Comparison of ENCODE assay signal across 8 cellular contexts in genomic region chr7:90629306-90629918, GRCh38. TPM values are rescaled to one million over a fixed set of nuclear protein-coding genes. Genes with fewer than 3 reads are reported as not detected.
A peak's percentile ranks its signal among the peaks of the same experiment; 100 is the strongest.
DNase-seq lines count a peak whose midpoint lies in the region; ATAC-seq and TF ChIP-seq lines count a peak whose summit lies in the region.

No MANE protein-coding gene starts in this region.

- DNase-seq in AG08396 (ENCODE audit: low spot score) (peak; percentile 50), GM13976 (ENCODE audit: low spot score) (peak; percentile 47), NCI-H2029 (lab: John Stamatoyannopoulos, UW) (peak; percentile 61), hepatic stellate cell (ENCODE audit: low spot score) (peak; percentile 49), thoracic aorta (ENCODE audit: low spot score) (no peak)
- DNase-seq in activated naive CD8-positive, alpha-beta T cell treated with anti-CD3 and anti-CD28 coated beads, Interleukin-2, amount 50 U/mL, for 24 hours, result no peak

- ATAC-seq in HG02642 (IDR thresholded peaks at IDR 0.05; ENCODE audit: poor library complexity, unreplicated experiment), result peak; percentile 84
- ATAC-seq in activated naive CD8-positive, alpha-beta T cell treated with anti-CD3 and anti-CD28 coated beads, Interleukin-2, amount 50 U/mL, for 24 hours, result peak; percentile 84
- peak; percentile 71 for ATAC-seq in thoracic aorta (ENCODE audit: insufficient number of reproducible peaks, low FRiP score, low read depth)
- ATAC-seq in HG03457 (IDR thresholded peaks at IDR 0.05; ENCODE audit: unreplicated experiment), result no peak

- no peaks in the 10 kb centered on the region for H3K9me3 ChIP-seq in thoracic aorta

- H3K27me3 ChIP-seq in thoracic aorta (replicated peaks; ENCODE audit: insufficient read depth), result no peaks in the 10 kb centered on the region

- in situ Hi-C loops in GM13976 (cut with MboI; ENCODE audit: low sequenced_read_pairs, unreplicated experiment), result loop anchor here (25.0 kb wide), 1 partner anchor 167 kb away; the partner anchor contains the start of gene PTTG1IP2

- H3K27ac ChIP-seq in thoracic aorta, result no peak overlapping the region

- no peaks in the 10 kb centered on the region for H3K36me3 Mint-ChIP-seq in activated naive CD8-positive, alpha-beta T cell treated with anti-CD3 and anti-CD28 coated beads, Interleukin-2, amount 50 U/mL, for 24 hours (ENCODE audit: low read depth)

- H3K4me3 ChIP-seq in thoracic aorta, result no peak overlapping the region

- H3K4me1 ChIP-seq in thoracic aorta (ENCODE audit: control insufficient read depth in 1 of 2, low read depth in 2 of 2), result peaks cover 0 to 3% of the 10 kb centered on the region in 2 donors

- no peak overlapping the region for H3K4me3 Mint-ChIP-seq in activated naive CD8-positive, alpha-beta T cell treated with anti-CD3 and anti-CD28 coated beads, Interleukin-2, amount 50 U/mL, for 24 hours

- H3K36me3 ChIP-seq in thoracic aorta, result no peaks in the 10 kb centered on the region

- H3K27ac Mint-ChIP-seq in activated naive CD8-positive, alpha-beta T cell treated with anti-CD3 and anti-CD28 coated beads, Interleukin-2, amount 50 U/mL, for 24 hours, result no peak overlapping the region

- TF ChIP-seq CTCF in GM13976 (IDR thresholded peaks at IDR 0.05; ENCODE audit: borderline replicate concordance, control extremely low read depth, extremely low read depth, insufficient read depth, missing control alignments) (peak; percentile 52), thoracic aorta (IDR thresholded peaks at IDR 0.05) (peak; percentile 48)

- H3K4me1 Mint-ChIP-seq in activated naive CD8-positive, alpha-beta T cell treated with anti-CD3 and anti-CD28 coated beads, Interleukin-2, amount 50 U/mL, for 24 hours, result no peaks in the 10 kb centered on the region

- peaks cover 3% of the 10 kb centered on the region for H3K9me3 Mint-ChIP-seq in activated naive CD8-positive, alpha-beta T cell treated with anti-CD3 and anti-CD28 coated beads, Interleukin-2, amount 50 U/mL, for 24 hours

- no peaks in the 10 kb centered on the region for H3K27me3 Mint-ChIP-seq in activated naive CD8-positive, alpha-beta T cell treated with anti-CD3 and anti-CD28 coated beads, Interleukin-2, amount 50 U/mL, for 24 hours

RNA-seq across cellular contexts. Expression of gene CDK14, which starts 33.3 kb away (rescaled TPM):
- total RNA-seq in thoracic aorta, result 10 to 100 TPM; 10.8 to 14.6 TPM

Comparison
In these comparisons a context has a peak if more than half of its experiments do, and no peak if none do; other contexts are left out.
1. DNase-seq: peak in AG08396 (single experiment), GM13976 (single experiment), NCI-H2029 (single experiment) and hepatic stellate cell (single experiment); none in activated naive CD8-positive, alpha-beta T cell treated with anti-CD3 and anti-CD28 coated beads, Interleukin-2, amount 50 U/mL, for 24 hours (single experiment) and thoracic aorta (single experiment).